Comparison of ENCODE assay signal across 8 cellular contexts in genomic region chr14:73246387-73247150, GRCh38. TPM values are rescaled to one million over a fixed set of nuclear protein-coding genes. Genes with fewer than 3 reads are reported as not detected.
DNase-seq lines count a peak whose midpoint lies in the region; ATAC-seq, FAIRE-seq and TF ChIP-seq lines count a peak whose summit lies in the region.

No MANE protein-coding gene starts in this region.

- peak overlapping the region; percentile 85 for H3K4me3 Mint-ChIP-seq in memory B cell

- TF ChIP-seq POLR2A in right lobe of liver (IDR thresholded peaks at IDR 0.05), result no peak
- no peak for TF ChIP-seq POLR2A in HepG2 (IDR thresholded peaks at IDR 0.05; ENCODE audit: insufficient read depth in 1 of 2, low read depth in 2 of 2, low read length in 2 of 2)

- no peaks in the 10 kb centered on the region for H3K4me1 ChIP-seq in right lobe of liver
- H3K4me1 ChIP-seq in HepG2 (ENCODE audit: insufficient read depth, low read length), result no peaks in the 10 kb centered on the region

- H3K4me2 ChIP-seq in HepG2 (ENCODE audit: low read depth, low read length), result no peak overlapping the region

- no peak overlapping the region for H2AFZ ChIP-seq in HepG2 (ENCODE audit: low read length)

- 57% methylated on average over 15 of the region's 18 CpGs for WGBS in right lobe of liver (ENCODE audit: insufficient coverage, low coverage, low lambda C conversion rate, missing lambda C conversion rate)
- 65% methylated on average over 18 of the region's 18 CpGs for WGBS in HepG2 (ENCODE audit: low lambda C conversion rate)

- H3K36me3 ChIP-seq in right lobe of liver, result no peaks in the 10 kb centered on the region
- H3K36me3 ChIP-seq in HepG2 (replicated peaks in 1 of 2; ENCODE audit: control insufficient read depth in 1 of 2, insufficient read depth in 2 of 2, low read length in 2 of 2), result no peaks in the 10 kb centered on the region

- POLR2A ChIA-PET in HepG2 (lab: Yijun Ruan, JAX), result no interaction called here

- H3K27ac Mint-ChIP-seq in memory B cell, result peak overlapping the region; percentile 81

- DNase-seq in right lobe of liver, result no peak
- no peak for DNase-seq in HepG2 (ENCODE audit: low spot score)
- DNase-seq in astrocyte of the cerebellum (ENCODE audit: low read depth), result no peak
- DNase-seq in memory B cell (ENCODE audit: low spot score in 2 of 2), result no peak
- DNase-seq in NCI-H187 treated with DMSO at 0.1 percent for 48 hours (lab: John Stamatoyannopoulos, UW), result no peak
- DNase-seq in GM13976 (ENCODE audit: low spot score), result no peak
- no peak for DNase-seq in GM13977 (ENCODE audit: low spot score)

- TF ChIP-seq EP300 in HepG2 (IDR thresholded peaks at IDR 0.05; ENCODE audit: low read depth in 2 of 2, low read length in 2 of 2) (no peak), HepG2 (CRISPR knock-in tag; IDR thresholded peaks at IDR 0.05; ENCODE audit: borderline replicate concordance) (no peak)

- H3K9ac ChIP-seq in HepG2 (ENCODE audit: insufficient read depth, low read depth, low read length), result no peak overlapping the region

- in situ Hi-C loops in HepG2 (cut with HindIII; ENCODE audit: extremely low pct_ligation_motif_present, low pct_unique_long_range_greater_than_20kb) (no loop called here), astrocyte of the cerebellum (cut with HindIII; ENCODE audit: low sequenced_read_pairs) (no loop called here), GM13976 (cut with MboI; ENCODE audit: low sequenced_read_pairs, unreplicated experiment) (no loop called here), GM13977 (cut with MboI; ENCODE audit: low pct_unique_long_range_greater_than_20kb, low sequenced_read_pairs, unreplicated experiment) (no loop called here)

- H3K27me3 ChIP-seq in right lobe of liver, result no peaks in the 10 kb centered on the region
- peaks cover 8 to 31% of the 10 kb centered on the region in 2 experiments for H3K27me3 ChIP-seq in HepG2 (ENCODE audit: control insufficient read depth in 1 of 2, insufficient read depth in 2 of 2, low read length in 2 of 2)

- no peak for TF ChIP-seq RAD21 in HepG2 (CRISPR knock-in tag; IDR thresholded peaks at IDR 0.05)

- no peaks in the 10 kb centered on the region for H4K20me1 ChIP-seq in HepG2 (ENCODE audit: insufficient read depth, low read length)

- TF ChIP-seq CTCF in right lobe of liver (IDR thresholded peaks at IDR 0.05), result no peak
- no peak for TF ChIP-seq CTCF in HepG2 (CRISPR knock-in tag; IDR thresholded peaks at IDR 0.05)
- TF ChIP-seq CTCF in astrocyte of the cerebellum (IDR thresholded peaks at IDR 0.05; ENCODE audit: low read depth, low read length, missing control alignments), result no peak
- no peak for TF ChIP-seq CTCF in GM13976 (IDR thresholded peaks at IDR 0.05; ENCODE audit: borderline replicate concordance, control extremely low read depth, extremely low read depth, insufficient read depth, missing control alignments)
- TF ChIP-seq CTCF in GM13977 (IDR thresholded peaks at IDR 0.05; ENCODE audit: extremely low read depth, insufficient read depth, missing control alignments), result no peak

- peaks cover 19% of the 10 kb centered on the region for H3K27me3 Mint-ChIP-seq in memory B cell

- intact Hi-C loops in right lobe of liver (cut with DNase I) (no loop called here), HepG2 (cut with micrococcal nuclease; ENCODE audit: unreplicated experiment) (no loop called here)

- no TSS peak for BruUV-seq in HepG2 (replicated peaks; lab: Mats Ljungman, UMichigan)

- H3K4me3 ChIP-seq in right lobe of liver (peak overlapping the region in 2 of 3 donors; percentile 31 to 49), HepG2 (replicated peaks in 1 of 3; ENCODE audit: insufficient read depth in 1 of 3, low read depth in 2 of 3, low read length in 3 of 3) (no peak overlapping the region), astrocyte of the cerebellum (ENCODE audit: low read depth, low read length) (peak overlapping the region; percentile 30)

- H3K4me1 Mint-ChIP-seq in memory B cell, result peaks cover 51% of the 10 kb centered on the region

- H3K9me3 Mint-ChIP-seq in memory B cell, result no peaks in the 10 kb centered on the region

- CTCF ChIA-PET in HepG2 (lab: Yijun Ruan, JAX; ENCODE audit: low intra/inter-chr PET ratio, low total read pairs), result no interaction called here

- no peaks in the 10 kb centered on the region for H3K9me3 ChIP-seq in right lobe of liver
- H3K9me3 ChIP-seq in HepG2 (ENCODE audit: low read length), result no peaks in the 10 kb centered on the region

- no peak for ATAC-seq in right lobe of liver
- no peak for ATAC-seq in HepG2
- ATAC-seq in memory B cell (ENCODE audit: low read depth), result no peak
- ATAC-seq in GM19463 (IDR thresholded peaks at IDR 0.05; ENCODE audit: unreplicated experiment), result no peak

- H3K79me2 ChIP-seq in HepG2 (ENCODE audit: insufficient read depth, low read length), result no peaks in the 10 kb centered on the region

- H3K36me3 Mint-ChIP-seq in memory B cell, result no peaks in the 10 kb centered on the region

- FAIRE-seq in HepG2 (lab: Jason Lieb, UNC), result no peak

- no peak overlapping the region for H3K27ac ChIP-seq in right lobe of liver
- H3K27ac ChIP-seq in HepG2 (ENCODE audit: extremely low read length, insufficient read depth, low read length), result no peak overlapping the region

TF ChIP-seq in HepG2, 621 proteins besides CTCF, POLR2A, EP300 and RAD21 (continues in another document):
- no peak for TF ChIP-seq HIC2 (CRISPR knock-in tag; IDR thresholded peaks at IDR 0.05; ENCODE audit: low read depth)
- TF ChIP-seq PHF8 (CRISPR knock-in tag; IDR thresholded peaks at IDR 0.05), result no peak
- TF ChIP-seq ATM (IDR thresholded peaks at IDR 0.05; ENCODE audit: borderline replicate concordance), result no peak
- TF ChIP-seq PAWR (CRISPR knock-in tag; IDR thresholded peaks at IDR 0.05; ENCODE audit: borderline replicate concordance), result no peak
- TF ChIP-seq PAXIP1 (CRISPR knock-in tag; conservative IDR thresholded peaks at IDR 0.05), result no peak
- no peak for TF ChIP-seq SNRNP70 (IDR thresholded peaks at IDR 0.05; ENCODE audit: low read depth, low read length)

RNA-seq across cellular contexts. Expression of gene PAPLN, which starts 9.3 kb away (rescaled TPM):
- total RNA-seq in right lobe of liver (1 to 10 TPM in 4 of 6 experiments, under 1 TPM in 2; 0.86 to 3.2 (median 1.2) TPM), HepG2 (2016; rRNA removed; fragmentation: Illumina TruSeq; extraction: Trizol) (not detected in 2 replicates)
- total RNA-seq in HepG2 (2016; cell fraction: cytosol; rRNA removed; fragmentation: Illumina TruSeq; extraction: Trizol; ENCODE audit: low read depth), result not detected in 2 replicates
- not detected in 2 replicates for total RNA-seq in HepG2 (2016; cell fraction: insoluble cytoplasmic fraction; rRNA removed; fragmentation: Illumina TruSeq; extraction: Trizol)
- total RNA-seq in HepG2 (2016; cell fraction: membrane; rRNA removed; fragmentation: Illumina TruSeq; extraction: Trizol), result not detected in 2 replicates
- total RNA-seq in HepG2 (2016; cell fraction: nucleus; rRNA removed; fragmentation: Illumina TruSeq; extraction: Trizol), result not detected in 2 replicates
- polyA plus RNA-seq in HepG2 (2011; rRNA removed), result not detected in 2 replicates
- polyA plus RNA-seq in HepG2 (2011; cell fraction: cytosol; rRNA removed), result 0.01 TPM in 1 of 2 replicates, not detected in the other
- 0.05 TPM in 1 of 2 replicates, not detected in the other for polyA plus RNA-seq in HepG2 (2011; cell fraction: nucleus; rRNA removed)
- 0.07 and 0.28 TPM in 2 replicates for polyA plus RNA-seq in HepG2 (2012)
- polyA plus RNA-seq in HepG2 (2016; cell fraction: cytosol; fragmentation: Illumina TruSeq; extraction: Trizol; ENCODE audit: low read depth), result not detected in 2 replicates
- polyA plus RNA-seq in HepG2 (2016; cell fraction: insoluble cytoplasmic fraction; fragmentation: Illumina TruSeq; extraction: Trizol; ENCODE audit: low read depth), result not detected in 2 replicates
- not detected in 2 replicates for polyA plus RNA-seq in HepG2 (2016; cell fraction: membrane; fragmentation: Illumina TruSeq; extraction: Trizol; ENCODE audit: low read depth)
- polyA plus RNA-seq in HepG2 (2016; cell fraction: nucleus; fragmentation: Illumina TruSeq; extraction: Trizol; ENCODE audit: insufficient read depth, low read depth), result not detected in 2 replicates
- polyA minus RNA-seq in HepG2 (2011; rRNA and poly(A)+ RNA removed; ENCODE audit: low replicate concordance), result 4.1 TPM in 1 of 2 replicates, not detected in the other
- polyA minus RNA-seq in HepG2 (2011; cell fraction: cytosol; rRNA and poly(A)+ RNA removed), result not detected in 2 replicates
- polyA minus RNA-seq in HepG2 (2011; cell fraction: nucleus; rRNA and poly(A)+ RNA removed), result not detected in 2 replicates

Comparison
In these comparisons a context has a peak if more than half of its experiments do, and no peak if none do; other contexts are left out.
1. H3K4me3 ChIP-seq: peak in right lobe of liver (2 of 3) and astrocyte of the cerebellum (single experiment); none in HepG2 (0 of 3).